In genomic region chr22:39576027-39576426, GRCh38 we compare ENCODE assay signal across 15 cellular contexts. TPM values are rescaled to one million over a fixed set of nuclear protein-coding genes. Genes with fewer than 3 reads are reported as not detected.
A peak's percentile ranks its signal among the peaks of the same experiment; 100 is the strongest.
DNase-seq lines count a peak whose midpoint lies in the region; ATAC-seq, FAIRE-seq and TF ChIP-seq lines count a peak whose summit lies in the region.
"Had no signal": no experiment of that assay in that cellular context is flagged by ENCODE, and none has a peak within 500 bp of the region (broad histone marks: within the 10 kb centered on the region; RNA-seq: fewer than 3 reads in every experiment).

No MANE protein-coding gene starts in this region.

- no peaks in the 10 kb centered on the region for H3K79me2 ChIP-seq in K562 (ENCODE audit: control insufficient read depth, insufficient read depth, low read length)

- H3K36me3 ChIP-seq in BLaER1 treated with 17β-estradiol and CSF1 and Interleukin-3, amounts not matched to agents 10 nM and 100 nM, result no peaks in the 10 kb centered on the region
- H3K36me3 ChIP-seq in K562 (ENCODE audit: control insufficient read depth, insufficient read depth, low read length), result no peaks in the 10 kb centered on the region
- H3K36me3 ChIP-seq in CD8-positive, alpha-beta memory T cell (ENCODE audit: insufficient read depth, low read length), result no peaks in the 10 kb centered on the region
- H3K36me3 ChIP-seq: BE2C had no signal

- H3K36me3 Mint-ChIP-seq in CD8-positive, alpha-beta memory T cell, result no peaks in the 10 kb centered on the region
- H3K36me3 Mint-ChIP-seq: CD14-positive monocyte; CD4-positive, alpha-beta memory T cell had no signal

- H2AFZ ChIP-seq in K562 (ENCODE audit: low read depth, low read length), result no peak overlapping the region

- no peak overlapping the region for H3K4me3 ChIP-seq in A549
- 0 out of 20 replicates have a peak overlapping the region, but pooled peaks of 2 of the 10 experiments have one; percentile 1 to 44 for H3K4me3 ChIP-seq in BLaER1 treated with 17β-estradiol and CSF1 and Interleukin-3, amounts not matched to agents 10 nM and 100 nM
- H3K4me3 ChIP-seq in K562, result no peak overlapping the region
- H3K4me3 ChIP-seq in CD8-positive, alpha-beta memory T cell (ENCODE audit: low read length), result no peak overlapping the region

- intact Hi-C loops in K562 (cut with micrococcal nuclease), result no loop called here

- H3K4me2 ChIP-seq in A549 (no peak overlapping the region), K562 (ENCODE audit: insufficient read depth, low read length) (no peak overlapping the region)
- H3K4me2 ChIP-seq in BLaER1 treated with 17β-estradiol and CSF1 and Interleukin-3, amounts not matched to agents 10 nM and 100 nM, result peak overlapping the region; percentile 63 to 90 (median 79); a peak in 21 of 22 replicates

- CTCF ChIA-PET in A549 (lab: Yijun Ruan, JAX) (interaction anchor here (0.6 to 3.1 kb wide), 6 partner anchors 11 to 775 kb away, joined by 3 to 16 read pairs (median 3); no protein-coding TSS in a partner anchor), K562 (lab: Yijun Ruan, JAX; ENCODE audit: low intra/inter-chr PET ratio) (no interaction called here)
- CTCF ChIA-PET in CD8-positive, alpha-beta memory T cell (lab: Charles Lee), result interaction anchor here (0.6 kb wide), 1 partner anchor 351 kb away, joined by 3 read pairs; no protein-coding TSS in a partner anchor

- ATAC-seq in A549 (no peak), K562 (no peak), HG02938 (IDR thresholded peaks at IDR 0.05; ENCODE audit: unreplicated experiment) (no peak), GM18519 (IDR thresholded peaks at IDR 0.05; ENCODE audit: low FRiP score, unreplicated experiment) (no peak)

- H3K27me3 Mint-ChIP-seq in CD8-positive, alpha-beta memory T cell, result peaks cover 4 to 21% of the 10 kb centered on the region in 2 donors

- BruUV-seq in K562 (replicated peaks; lab: Mats Ljungman, UMichigan), result no TSS peak

- TF ChIP-seq POLR2A in A549 (IDR thresholded peaks at IDR 0.05; ENCODE audit: low read length) (no peak), K562 (conservative IDR thresholded peaks at IDR 0.05) (no peak)

- in situ Hi-C loops in K562 (cut with MboI), result no loop called here

- no peaks in the 10 kb centered on the region for H3K9me3 Mint-ChIP-seq in CD8-positive, alpha-beta memory T cell
- H3K9me3 Mint-ChIP-seq: CD4-positive, alpha-beta memory T cell; H9 had no signal

- no peaks in the 10 kb centered on the region for H3K27me3 ChIP-seq in BLaER1 treated with 17β-estradiol and CSF1 and Interleukin-3, amounts not matched to agents 10 nM and 100 nM
- no peaks in the 10 kb centered on the region for H3K27me3 ChIP-seq in K562 (ENCODE audit: control insufficient read depth in 2 of 2, insufficient read depth in 2 of 2, low read length in 2 of 2)
- H3K27me3 ChIP-seq in CD8-positive, alpha-beta memory T cell (ENCODE audit: insufficient read depth, low read length, poor library complexity, severe bottlenecking), result no peaks in the 10 kb centered on the region
- H3K27me3 ChIP-seq: BE2C had no signal

- TF ChIP-seq CTCF in A549 (IDR thresholded peaks at IDR 0.05), result no peak
- TF ChIP-seq CTCF in K562 (IDR thresholded peaks at IDR 0.05 in 2 of 3, conservative IDR thresholded peaks at IDR 0.05 in 1 of 3; ENCODE audit: insufficient read depth in 2 of 3, low read depth in 1 of 3, low read length in 3 of 3), result no peak

- TF ChIP-seq EP300 in A549 (IDR thresholded peaks at IDR 0.05), result no peak
- no peak for TF ChIP-seq EP300 in K562 (IDR thresholded peaks at IDR 0.05; ENCODE audit: low read length)

- no peak overlapping the region for H3K27ac Mint-ChIP-seq in CD8-positive, alpha-beta memory T cell
- H3K27ac Mint-ChIP-seq: CD14-positive monocyte, H9 had no signal

- FAIRE-seq in A549 (lab: Jason Lieb, UNC), result no peak
- no peak for FAIRE-seq in K562 (lab: Jason Lieb, UNC)
- FAIRE-seq: GM19239, H1 had no signal

- TF ChIP-seq RAD21 in A549 (conservative IDR thresholded peaks at IDR 0.05 in 1 of 2, IDR thresholded peaks at IDR 0.05 in 1 of 2) (no peak), K562 (CRISPR knock-in tag; conservative IDR thresholded peaks at IDR 0.05 in 1 of 2, IDR thresholded peaks at IDR 0.05 in 1 of 2) (no peak)

- peak overlapping the region in 1 of 2 experiments; percentile 49; a peak in 1 of 6 replicates for H3K27ac ChIP-seq in A549
- H3K27ac ChIP-seq in BLaER1 treated with 17β-estradiol and CSF1 and Interleukin-3, amounts not matched to agents 10 nM and 100 nM, result peak overlapping the region in 3 of 11 experiments; percentile 63 to 80 (median 74); a peak in 4 of 22 replicates
- H3K27ac ChIP-seq in K562 (ENCODE audit: extremely low read depth, low read depth, low read length), result no peak overlapping the region
- no peak overlapping the region for H3K27ac ChIP-seq in CD8-positive, alpha-beta memory T cell (ENCODE audit: low read depth, low read length)

- H3K4me3 Mint-ChIP-seq in CD8-positive, alpha-beta memory T cell, result no peak overlapping the region
- H3K4me3 Mint-ChIP-seq: CD14-positive monocyte; CD4-positive, alpha-beta memory T cell; H9 had no signal

- POLR2A ChIA-PET in A549 (lab: Yijun Ruan, JAX) (interaction anchor here (0.7 to 1.2 kb wide), 2 partner anchors 17 to 211 kb away, joined by 3 read pairs; no protein-coding TSS in a partner anchor), K562 (lab: Yijun Ruan, JAX) (interaction anchor here (0.7 to 1.1 kb wide), 2 partner anchors 146 to 375 kb away, joined by 3 to 5 read pairs; no protein-coding TSS in a partner anchor)
- POLR2A ChIA-PET in CD8-positive, alpha-beta memory T cell (lab: Charles Lee), result no interaction called here

- H4K20me1 ChIP-seq in BLaER1 treated with 17β-estradiol and CSF1 and Interleukin-3, amounts not matched to agents 10 nM and 100 nM, result peaks cover 0 to 4% (median 0%) of the 10 kb centered on the region in 11 experiments; a peak in 2 of 22 replicates
- H4K20me1 ChIP-seq in K562 (replicated peaks; ENCODE audit: control insufficient read depth, insufficient read depth, low read length), result no peaks in the 10 kb centered on the region

- H3K4me1 Mint-ChIP-seq in CD8-positive, alpha-beta memory T cell, result no peaks in the 10 kb centered on the region
- H3K4me1 Mint-ChIP-seq: CD14-positive monocyte; CD4-positive, alpha-beta memory T cell had no signal

- no peaks in the 10 kb centered on the region for H3K9me1 ChIP-seq in K562 (ENCODE audit: control insufficient read depth, insufficient read depth, low read length)

- H3K4me1 ChIP-seq in A549 (peaks cover 18% of the 10 kb centered on the region), K562 (replicated peaks in 1 of 2; ENCODE audit: control insufficient read depth in 2 of 2, insufficient read depth in 2 of 2, low read length in 2 of 2) (peaks cover 12 to 23% of the 10 kb centered on the region in 2 experiments; a peak in 4 of 5 replicates)
- H3K4me1 ChIP-seq in BLaER1 treated with 17β-estradiol and CSF1 and Interleukin-3, amounts not matched to agents 10 nM and 100 nM, result peaks cover 18 to 51% (median 45%) of the 10 kb centered on the region in 10 experiments
- H3K4me1 ChIP-seq in CD8-positive, alpha-beta memory T cell (ENCODE audit: insufficient read depth, low read length), result no peaks in the 10 kb centered on the region

- DNase-seq in A549 (ENCODE audit: low read depth in 1 of 2, low spot score in 1 of 2) (no peak), K562 (ENCODE audit: extremely low read depth in 1 of 4, low spot score in 3 of 4) (no peak)
- DNase-seq in CD8-positive, alpha-beta memory T cell, result no peak
- DNase-seq: 8988T; Calu3; CD4-positive, alpha-beta memory T cell; GF-D8; H9 had no signal

- no peak overlapping the region; a peak in 1 of 22 replicates for H3K9ac ChIP-seq in BLaER1 treated with 17β-estradiol and CSF1 and Interleukin-3, amounts not matched to agents 10 nM and 100 nM
- no peak overlapping the region for H3K9ac ChIP-seq in K562 (ENCODE audit: insufficient read depth in 1 of 2, low read depth in 2 of 2, low read length in 2 of 2)

- no peaks in the 10 kb centered on the region for H3K9me3 ChIP-seq in A549
- no peaks in the 10 kb centered on the region for H3K9me3 ChIP-seq in BLaER1 treated with 17β-estradiol and CSF1 and Interleukin-3, amounts not matched to agents 10 nM and 100 nM (replicated peaks in 1 of 11)
- H3K9me3 ChIP-seq in K562 (replicated peaks; ENCODE audit: control insufficient read depth, insufficient read depth, low read depth, low read length), result no peaks in the 10 kb centered on the region
- no peaks in the 10 kb centered on the region for H3K9me3 ChIP-seq in CD8-positive, alpha-beta memory T cell (ENCODE audit: low read length)
- H3K9me3 ChIP-seq: BE2C had no signal

- WGBS in A549 (ENCODE audit: missing lambda C conversion rate), result 81% methylated on average over 4 of the region's 4 CpGs
- 78% methylated on average over 4 of the region's 4 CpGs for WGBS in K562 (ENCODE audit: insufficient coverage, low coverage, missing lambda C conversion rate)

RNA-seq across cellular contexts. Expression of gene CACNA1I, which starts 5.5 kb away (rescaled TPM):
- polyA plus RNA-seq in A549 (2011; rRNA removed) (0.03 and 0.07 TPM in 2 replicates), A549 (2017; fragmentation: RNase III; extraction: RNeasy Plus Mini Kit Qiagen cat#74134 plus additional on column Dnase treatment) (0.12 to 0.17 TPM (median 0.13 TPM) in 3 replicates), K562 (2011; rRNA removed) (0.22 and 0.79 TPM in 2 replicates), K562 (2014; fragmentation: Illumina TruSeq; extraction: Trizol) (0.30 and 0.31 TPM in 2 replicates), K562 (2014; fragmentation: Nextera tagmentation; extraction: Ambion mirVana) (under 1 TPM in 1 of 2 experiments, not detected in 1; 0.01 TPM), K562 (2014; rRNA removed) (0.31 and 0.41 TPM in 2 replicates)
- 0.01 and 0.04 TPM in 2 replicates for polyA plus RNA-seq in A549 (2012; cell fraction: cytosol; rRNA removed)
- polyA plus RNA-seq in A549 (2012; cell fraction: nucleus; rRNA removed), result 0.11 and 0.16 TPM in 2 replicates
- under 0.01 and 0.17 TPM in 2 replicates for polyA minus RNA-seq in A549 (2011; rRNA and poly(A)+ RNA removed)
- 3.5 and 12.7 TPM in 2 replicates for total RNA-seq in K562 (2011; cell fraction: chromatin; rRNA removed; ENCODE audit: low replicate concordance)
- 3.9 and 6.0 TPM in 2 replicates for total RNA-seq in K562 (2011; cell fraction: nucleolus; rRNA removed)
- 3.4 and 3.6 TPM in 2 replicates for total RNA-seq in K562 (2011; cell fraction: nucleoplasm; rRNA removed)
- total RNA-seq in K562 (2014; rRNA removed) (0.24 and 0.32 TPM in 2 replicates), K562 (2014; rRNA removed; fragmentation: Illumina TruSeq; extraction: Trizol) (0.06 and 0.07 TPM in 2 replicates), K562 (2015; rRNA removed; fragmentation: Illumina TruSeq; extraction: Trizol) (0.11 TPM in 2 replicates), K562 (2021) (0.45 and 0.78 TPM in 2 replicates)
- polyA plus RNA-seq in K562 (2011; cell fraction: cytosol; rRNA removed), result 0.13 and 1.0 TPM in 2 replicates
- 1.9 and 12.3 TPM in 2 replicates for polyA plus RNA-seq in K562 (2011; cell fraction: nucleus; rRNA removed)
- polyA plus RNA-seq in K562 (2012), result 0.56 and 0.90 TPM in 2 replicates
- 0.09 and 0.74 TPM in 2 replicates for polyA minus RNA-seq in K562 (2011; rRNA and poly(A)+ RNA removed)
- 0.27 and 1.0 TPM in 2 replicates for polyA minus RNA-seq in K562 (2011; cell fraction: cytosol; rRNA and poly(A)+ RNA removed)
- polyA minus RNA-seq in K562 (2011; cell fraction: nucleus; rRNA and poly(A)+ RNA removed), result 0.56 and 2.4 TPM in 2 replicates
- total RNA-seq in CD8-positive, alpha-beta memory T cell, result 1 to 10 TPM; 4.6 TPM
- 0.71 TPM for polyA plus RNA-seq in CD8-positive, alpha-beta memory T cell
- polyA plus RNA-seq: CD14-positive monocyte had no signal

RNA-seq across cellular contexts. Expression of gene RPS19BP1, which starts 43.5 kb away (rescaled TPM):
- polyA plus RNA-seq in A549 (2011; rRNA removed) (47.9 and 51.1 TPM in 2 replicates), A549 (2017; fragmentation: RNase III; extraction: RNeasy Plus Mini Kit Qiagen cat#74134 plus additional on column Dnase treatment) (71.8 to 74.0 TPM (median 72.0 TPM) in 3 replicates), K562 (2011; rRNA removed) (75.6 and 90.4 TPM in 2 replicates), K562 (2014; fragmentation: Illumina TruSeq; extraction: Trizol) (29.0 and 64.7 TPM in 2 replicates), K562 (2014; fragmentation: Nextera tagmentation; extraction: Ambion mirVana) (1 to 10 TPM; 3.0 to 8.2 TPM), K562 (2014; rRNA removed) (216 and 229 TPM in 2 replicates)
- polyA plus RNA-seq in A549 (2012; cell fraction: cytosol; rRNA removed), result 148 and 162 TPM in 2 replicates
- 77.0 and 84.9 TPM in 2 replicates for polyA plus RNA-seq in A549 (2012; cell fraction: nucleus; rRNA removed)
- 8.1 and 8.3 TPM in 2 replicates for polyA minus RNA-seq in A549 (2011; rRNA and poly(A)+ RNA removed)
- 27.9 and 59.9 TPM in 2 replicates for total RNA-seq in K562 (2011; cell fraction: chromatin; rRNA removed; ENCODE audit: low replicate concordance)
- 57.2 and 59.7 TPM in 2 replicates for total RNA-seq in K562 (2011; cell fraction: nucleolus; rRNA removed)
- 42.7 and 46.9 TPM in 2 replicates for total RNA-seq in K562 (2011; cell fraction: nucleoplasm; rRNA removed)
- total RNA-seq in K562 (2014; rRNA removed) (223 and 264 TPM in 2 replicates), K562 (2014; rRNA removed; fragmentation: Illumina TruSeq; extraction: Trizol) (33.0 and 44.9 TPM in 2 replicates), K562 (2015; rRNA removed; fragmentation: Illumina TruSeq; extraction: Trizol) (84.3 and 93.3 TPM in 2 replicates), K562 (2021) (109 and 110 TPM in 2 replicates)
- polyA plus RNA-seq in K562 (2011; cell fraction: cytosol; rRNA removed), result 89.9 and 177 TPM in 2 replicates
- 53.3 and 77.5 TPM in 2 replicates for polyA plus RNA-seq in K562 (2011; cell fraction: nucleus; rRNA removed)
- polyA plus RNA-seq in K562 (2012), result 85.4 and 89.3 TPM in 2 replicates
- polyA minus RNA-seq in K562 (2011; rRNA and poly(A)+ RNA removed), result 12.0 and 12.6 TPM in 2 replicates
- 14.5 and 18.6 TPM in 2 replicates for polyA minus RNA-seq in K562 (2011; cell fraction: cytosol; rRNA and poly(A)+ RNA removed)
- polyA minus RNA-seq in K562 (2011; cell fraction: nucleus; rRNA and poly(A)+ RNA removed), result 16.3 and 27.0 TPM in 2 replicates
- 100 to 1,000 TPM; 158 to 160 TPM for total RNA-seq in CD8-positive, alpha-beta memory T cell
- polyA plus RNA-seq in CD8-positive, alpha-beta memory T cell, result 128 TPM

RNA-seq across cellular contexts. Expression of gene ATF4, which starts 55.7 kb away (rescaled TPM):
- 557 and 593 TPM in 2 replicates for polyA plus RNA-seq in A549 (2011; rRNA removed)
- polyA plus RNA-seq in A549 (2012; cell fraction: cytosol; rRNA removed), result 431 and 472 TPM in 2 replicates
- 207 and 345 TPM in 2 replicates for polyA plus RNA-seq in A549 (2012; cell fraction: nucleus; rRNA removed)
- polyA plus RNA-seq in A549 (2017; fragmentation: RNase III; extraction: RNeasy Plus Mini Kit Qiagen cat#74134 plus additional on column Dnase treatment), result 242 to 249 TPM (median 242 TPM) in 3 replicates
- polyA minus RNA-seq in A549 (2011; rRNA and poly(A)+ RNA removed), result 170 and 220 TPM in 2 replicates
- total RNA-seq in K562 (2011; cell fraction: chromatin; rRNA removed; ENCODE audit: low replicate concordance), result 183 and 296 TPM in 2 replicates
- total RNA-seq in K562 (2011; cell fraction: nucleolus; rRNA removed), result 255 and 271 TPM in 2 replicates
- total RNA-seq in K562 (2011; cell fraction: nucleoplasm; rRNA removed), result 227 and 246 TPM in 2 replicates
- 311 and 355 TPM in 2 replicates for total RNA-seq in K562 (2014; rRNA removed)
- total RNA-seq in K562 (2014; rRNA removed; fragmentation: Illumina TruSeq; extraction: Trizol), result 320 and 405 TPM in 2 replicates
- 153 and 156 TPM in 2 replicates for total RNA-seq in K562 (2015; rRNA removed; fragmentation: Illumina TruSeq; extraction: Trizol)
- 308 and 361 TPM in 2 replicates for total RNA-seq in K562 (2021)
- 669 and 756 TPM in 2 replicates for polyA plus RNA-seq in K562 (2011; rRNA removed)
- polyA plus RNA-seq in K562 (2011; cell fraction: cytosol; rRNA removed), result 757 and 998 TPM in 2 replicates
- polyA plus RNA-seq in K562 (2011; cell fraction: nucleus; rRNA removed), result 651 and 768 TPM in 2 replicates
- 264 and 832 TPM in 2 replicates for polyA plus RNA-seq in K562 (2012)
- polyA plus RNA-seq in K562 (2014; fragmentation: Illumina TruSeq; extraction: Trizol), result 528 and 598 TPM in 2 replicates
- polyA plus RNA-seq in K562 (2014; fragmentation: Nextera tagmentation; extraction: Ambion mirVana), result 100 to 1,000 TPM in 1 of 2 experiments, 10 to 100 TPM in 1; 93.1 to 125 TPM
- polyA plus RNA-seq in K562 (2014; rRNA removed), result 638 and 723 TPM in 2 replicates
- polyA minus RNA-seq in K562 (2011; rRNA and poly(A)+ RNA removed), result 190 and 217 TPM in 2 replicates
- polyA minus RNA-seq in K562 (2011; cell fraction: cytosol; rRNA and poly(A)+ RNA removed), result 89.9 and 115 TPM in 2 replicates
- 99.2 and 197 TPM in 2 replicates for polyA minus RNA-seq in K562 (2011; cell fraction: nucleus; rRNA and poly(A)+ RNA removed)
- 100 to 1,000 TPM; 757 to 758 TPM for total RNA-seq in CD8-positive, alpha-beta memory T cell
- 103 TPM for polyA plus RNA-seq in CD8-positive, alpha-beta memory T cell

Comparison
In these comparisons a context has a peak if more than half of its experiments do, and no peak if none do; other contexts are left out.
1. H3K4me2 ChIP-seq: peak in BLaER1 treated with 17β-estradiol and CSF1 and Interleukin-3, amounts not matched to agents 10 nM and 100 nM (11 of 11); none in A549 (single experiment) and K562 (single experiment).
2. Of the 35 proteins assayed by ChIP-seq in both K562 and A549: peak only in K562: none; only in A549: none; in both: KDM1A; in neither: 33; mixed calls (peak in some experiments, not most) for 1.